Comparison of ENCODE assay signal across 14 cellular contexts in the genomic region with DNA sequence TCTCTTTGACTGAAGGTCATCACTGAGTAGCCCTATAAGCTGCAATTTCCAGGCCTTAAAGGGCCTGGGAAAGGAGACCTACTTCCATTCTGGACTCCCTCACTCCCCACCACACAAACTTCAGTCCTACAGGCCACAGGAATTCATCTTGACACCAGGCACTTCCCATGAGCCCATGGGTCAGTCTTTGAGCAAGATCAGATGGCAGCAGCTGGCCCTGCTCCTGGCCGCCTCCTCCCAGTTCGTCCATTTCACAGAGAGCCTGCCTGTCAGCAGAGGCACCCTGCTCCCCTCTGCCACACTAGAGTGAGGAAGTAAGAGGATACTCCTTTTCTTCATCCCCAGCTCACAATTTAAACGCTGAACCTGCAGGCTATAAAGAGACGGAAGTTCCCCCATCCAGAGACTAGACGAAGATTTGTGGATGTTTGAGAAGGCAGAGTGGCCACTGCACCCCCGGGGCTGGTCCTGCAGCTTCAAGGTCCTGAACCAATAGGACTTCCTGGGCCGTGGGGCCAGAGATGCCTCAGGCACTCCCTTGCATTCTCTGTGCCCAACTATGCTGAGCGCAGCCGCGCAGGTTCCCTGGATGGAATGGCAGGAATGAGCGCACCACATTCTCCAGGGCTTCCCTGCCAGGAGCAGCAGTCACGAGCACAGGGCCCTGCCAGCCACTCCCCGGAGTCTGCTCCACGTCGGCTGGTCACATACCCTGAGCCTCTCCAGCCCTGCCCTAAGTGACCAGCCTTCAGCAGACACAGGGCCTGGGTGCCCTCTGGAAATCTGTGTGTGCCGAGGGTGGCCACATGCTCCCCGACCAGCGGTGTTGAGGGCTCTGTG. TPM values are rescaled to one million over a fixed set of nuclear protein-coding genes. Genes with fewer than 3 reads are reported as not detected.
DNase-seq lines count a peak whose midpoint lies in the region; ATAC-seq and TF ChIP-seq lines count a peak whose summit lies in the region.
"Had no signal": no experiment of that assay in that cellular context is flagged by ENCODE, and none has a peak within 500 bp of the region (broad histone marks: within the 10 kb centered on the region; RNA-seq: fewer than 3 reads in every experiment).

No MANE protein-coding gene starts in this region.

- POLR2A ChIA-PET in activated B cell treated with CpG ODN at 0.5 μM for 24 hours (lab: Charles Lee) = interaction anchor here (14.6 kb wide), 1 partner anchor 31 kb away, joined by 581 read pairs; the partner anchor contains the start of gene BID

- intact Hi-C loops in activated B cell treated with CpG ODN at 0.5 μM for 24 hours (cut with micrococcal nuclease) (no loop called here), left ventricle myocardium superior (cut with micrococcal nuclease) (no loop called here)

- CTCF ChIA-PET in activated B cell treated with CpG ODN at 0.5 μM for 24 hours (lab: Charles Lee) = no interaction called here

- H3K36me3 Mint-ChIP-seq in activated B cell treated with CpG ODN at 0.5 μM for 24 hours (ENCODE audit: low read depth) = peaks cover 93% of the 10 kb centered on the region
- peaks cover 17% of the 10 kb centered on the region for H3K36me3 Mint-ChIP-seq in nephron progenitor cell (ENCODE audit: low read depth)

- H3K9me3 Mint-ChIP-seq in activated B cell treated with CpG ODN at 0.5 μM for 24 hours (no peaks in the 10 kb centered on the region), nephron progenitor cell (no peaks in the 10 kb centered on the region)
- H3K9me3 Mint-ChIP-seq: activated CD8-positive, alpha-beta T cell treated with anti-CD3 and anti-CD28 coated beads for 36 hours had no signal

- H3K4me3 Mint-ChIP-seq in activated B cell treated with CpG ODN at 0.5 μM for 24 hours = no peak overlapping the region
- no peak overlapping the region for H3K4me3 Mint-ChIP-seq in nephron progenitor cell
- H3K4me3 Mint-ChIP-seq: activated CD8-positive, alpha-beta T cell treated with anti-CD3 and anti-CD28 coated beads for 36 hours had no signal

- peak; percentile 46 for DNase-seq in AG20443 (ENCODE audit: low spot score)
- DNase-seq in activated B cell treated with CpG ODN at 0.5 μM for 24 hours = no peak
- peak; percentile 88 for DNase-seq in left ventricle myocardium superior
- no peak for DNase-seq in nephron progenitor cell
- no peak for DNase-seq in OCI-M2 (lab: John Stamatoyannopoulos, UW; ENCODE audit: unreplicated experiment)
- DNase-seq in C1 segment of cervical spinal cord (lab: John Stamatoyannopoulos, UW) = no peak
- DNase-seq in NCI-H1105 treated with DMSO at 0.1 percent for 48 hours (lab: John Stamatoyannopoulos, UW) = no peak
- DNase-seq in ecto neural progenitor cell (ENCODE audit: low spot score) = no peak
- DNase-seq: activated CD8-positive, alpha-beta T cell treated with anti-CD3 and anti-CD28 coated beads for 36 hours; EL; GM23248; KBM-7; NCI-H774; stimulated activated CD4-positive, alpha-beta T cell treated with anti-CD3 and anti-CD28 coated beads, Interleukin-2, amount 100 ng/mL, for 24 hours had no signal

- ATAC-seq in activated B cell treated with CpG ODN at 0.5 μM for 24 hours (ENCODE audit: low read depth) = no peak
- peak; percentile 87 for ATAC-seq in left ventricle myocardium superior
- ATAC-seq: activated CD8-positive, alpha-beta T cell treated with anti-CD3 and anti-CD28 coated beads for 36 hours had no signal

- H3K4me1 Mint-ChIP-seq in activated B cell treated with CpG ODN at 0.5 μM for 24 hours (no peaks in the 10 kb centered on the region), nephron progenitor cell (peaks cover 75% of the 10 kb centered on the region)

- H3K27me3 Mint-ChIP-seq in activated B cell treated with CpG ODN at 0.5 μM for 24 hours (no peaks in the 10 kb centered on the region), nephron progenitor cell (ENCODE audit: low read depth, poor library complexity) (no peaks in the 10 kb centered on the region)
- H3K27me3 Mint-ChIP-seq: activated CD8-positive, alpha-beta T cell treated with anti-CD3 and anti-CD28 coated beads for 36 hours had no signal

- peak overlapping the region; percentile 21 for H3K27ac Mint-ChIP-seq in activated B cell treated with CpG ODN at 0.5 μM for 24 hours
- peak overlapping the region; percentile 66 for H3K27ac Mint-ChIP-seq in nephron progenitor cell
- H3K27ac Mint-ChIP-seq: activated CD8-positive, alpha-beta T cell treated with anti-CD3 and anti-CD28 coated beads for 36 hours had no signal

- TF ChIP-seq CTCF in activated B cell treated with CpG ODN at 0.5 μM for 24 hours (IDR thresholded peaks at IDR 0.05) (no peak), nephron progenitor cell (IDR thresholded peaks at IDR 0.05) (no peak)

RNA-seq across cellular contexts. Expression of gene BID, which starts 33.5 kb away (rescaled TPM):
- total RNA-seq in activated B cell treated with CpG ODN at 0.5 μM for 24 hours = 78.9 and 81.4 TPM in 2 replicates
- total RNA-seq in left ventricle myocardium superior = 25.4 TPM

Comparison
In these comparisons a context has a peak if more than half of its experiments do, and no peak if none do; other contexts are left out.
1. DNase-seq: peak in AG20443 (single experiment) and left ventricle myocardium superior (single experiment); none in activated B cell treated with CpG ODN at 0.5 μM for 24 hours (single experiment), nephron progenitor cell (single experiment), OCI-M2 (single experiment), C1 segment of cervical spinal cord (0 of 14), NCI-H1105 treated with DMSO at 0.1 percent for 48 hours (single experiment) and ecto neural progenitor cell (single experiment).